In the genomic region with DNA sequence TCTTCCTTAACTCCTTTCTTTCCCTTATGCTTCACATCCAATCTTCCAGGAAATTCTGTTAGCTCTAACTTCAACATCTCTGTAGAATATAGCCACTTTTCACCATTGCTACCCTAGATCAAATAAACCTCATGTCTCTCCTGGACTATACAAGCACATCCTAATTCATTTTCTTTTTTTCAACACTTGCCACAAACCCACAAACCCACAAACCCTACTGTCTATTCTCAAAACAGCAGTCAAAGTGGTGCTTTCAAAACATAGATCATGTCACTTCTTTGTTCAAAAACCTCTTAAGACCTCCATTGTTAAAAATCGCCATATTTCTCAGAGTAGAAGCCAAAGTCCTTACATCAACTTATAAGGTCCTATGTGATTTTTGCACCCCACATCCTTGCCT, we compare ENCODE assay signal across 24 cellular contexts.
"Had no signal": no experiment of that assay in that cellular context is flagged by ENCODE, and none has a peak within 500 bp of the region (broad histone marks: within the 10 kb centered on the region; RNA-seq: fewer than 3 reads in every experiment).

No MANE protein-coding gene starts in this region.

- H3K27ac ChIP-seq: esophagus squamous epithelium, heart right ventricle, lower lobe of right lung, prostate gland, right atrium auricular region, stomach, thyroid gland had no signal

- H3K27me3 ChIP-seq: esophagus squamous epithelium, heart right ventricle, right atrium auricular region, stomach, thyroid gland had no signal

- DNase-seq: cortex of kidney; effector memory CD8-positive, alpha-beta T cell; erythroblast; esophagus squamous epithelium; foreskin melanocyte; glutamatergic neuron; heart right ventricle; hippocampal formation; immature natural killer cell; left ventricle myocardium superior; lower lobe of right lung; naive thymus-derived CD8-positive, alpha-beta T cell; nephron progenitor cell; nucleus accumbens; stimulated activated CD4-positive, alpha-beta T cell treated with anti-CD3 and anti-CD28 coated beads, Interleukin-2, amount 100 ng/mL, for 24 hours; stimulated activated CD4-positive, alpha-beta T cell treated with anti-CD3 and anti-CD28 coated beads, Interleukin-4, amount 100 ng/mL, for 4 hours; stomach; thyroid gland had no signal

- H3K27ac Mint-ChIP-seq: effector memory CD8-positive, alpha-beta T cell; immature natural killer cell; nephron progenitor cell; stimulated activated memory B cell treated with anti-CD40 and anti-IgM and Interleukin-4, amounts not matched to agents 10 μg/mL and 1 μg/mL and 100 μg/mL, for 72 hours had no signal

- H3K9me3 ChIP-seq: esophagus squamous epithelium, lower lobe of right lung, prostate gland, right atrium auricular region, thyroid gland had no signal

- H3K36me3 Mint-ChIP-seq: immature natural killer cell; naive thymus-derived CD8-positive, alpha-beta T cell; stimulated activated memory B cell treated with anti-CD40 and anti-IgM and Interleukin-4, amounts not matched to agents 10 μg/mL and 1 μg/mL and 100 μg/mL, for 72 hours had no signal

- H3K9me3 Mint-ChIP-seq: immature natural killer cell; naive thymus-derived CD8-positive, alpha-beta T cell had no signal

- ATAC-seq: effector memory CD8-positive, alpha-beta T cell; heart right ventricle; left ventricle myocardium superior; lower lobe of right lung; sciatic nerve; stimulated activated memory B cell treated with anti-CD40 and anti-IgM and Interleukin-4, amounts not matched to agents 10 μg/mL and 1 μg/mL and 100 μg/mL, for 72 hours had no signal

- H3K4me1 Mint-ChIP-seq: immature natural killer cell; stimulated activated memory B cell treated with anti-CD40 and anti-IgM and Interleukin-4, amounts not matched to agents 10 μg/mL and 1 μg/mL and 100 μg/mL, for 72 hours had no signal

- H3K36me3 ChIP-seq: esophagus squamous epithelium, heart right ventricle, lower lobe of right lung, prostate gland, right atrium auricular region, stomach, thyroid gland had no signal

- H3K4me1 ChIP-seq: prostate gland, right atrium auricular region, stomach, thyroid gland had no signal

- FAIRE-seq: endometrium, keratinocyte had no signal

- H3K4me3 ChIP-seq: esophagus squamous epithelium, heart right ventricle, lower lobe of right lung, prostate gland, right atrium auricular region, stomach, thyroid gland had no signal

- H3K4me3 Mint-ChIP-seq: effector memory CD8-positive, alpha-beta T cell; immature natural killer cell; naive thymus-derived CD8-positive, alpha-beta T cell; nephron progenitor cell; stimulated activated memory B cell treated with anti-CD40 and anti-IgM and Interleukin-4, amounts not matched to agents 10 μg/mL and 1 μg/mL and 100 μg/mL, for 72 hours had no signal
